ENCODE assay signal across 27 cellular contexts in genomic region chr6:129016844-129017243, GRCh38.
"Had no signal": no experiment of that assay in that cellular context is flagged by ENCODE, and none has a peak within 500 bp of the region (broad histone marks: within the 10 kb centered on the region; RNA-seq: fewer than 3 reads in every experiment).

No MANE protein-coding gene starts in this region.

- H3K27ac ChIP-seq: left lung, lower lobe of right lung, prostate gland, sigmoid colon, tibial nerve, uterus had no signal

- H3K9me3 ChIP-seq: left lung, lower lobe of right lung, prostate gland, sigmoid colon, uterus had no signal

- H3K4me1 ChIP-seq: left lung, lower lobe of right lung, prostate gland, sigmoid colon, tibial nerve, uterus had no signal

- H3K4me2 ChIP-seq: smooth muscle cell had no signal

- H3K36me3 ChIP-seq: left lung, lower lobe of right lung, prostate gland, sigmoid colon, uterus had no signal

- DNase-seq: hypothalamus; immature natural killer cell; kidney; left colon; left lung; lower lobe of right lung; mammary epithelial cell; mesenchymal stem cell; naive thymus-derived CD8-positive, alpha-beta T cell; nucleus accumbens; posterior cingulate gyrus; retina; right cardiac atrium; sigmoid colon; stimulated activated CD4-positive, alpha-beta T cell treated with anti-CD3 and anti-CD28 coated beads, Interleukin-1b, Interleukin-23, amount 100 ng/mL, for 48 hours; stimulated activated CD4-positive, alpha-beta T cell treated with anti-CD3 and anti-CD28 coated beads, Interleukin-2, amount 100 ng/mL, for 48 hours; stimulated activated CD4-positive, alpha-beta T cell treated with anti-CD3 and anti-CD28 coated beads, Interleukin-4, amount 100 ng/mL, for 4 hours; stimulated activated CD8-positive, alpha-beta memory T cell treated with anti-CD3 and anti-CD28 coated beads, Interleukin-4, amount 100 ng/mL, for 48 hours; stimulated activated naive CD4-positive, alpha-beta T cell treated with Interleukin-2 at 50 U/mL for 16 hours; stimulated activated naive CD8-positive, alpha-beta T cell treated with anti-CD3 and anti-CD28 coated beads, Interleukin-15, amount 100 ng/mL, for 72 hours; substantia nigra; uterus had no signal

- FAIRE-seq: islet of Langerhans had no signal

- H3K4me3 ChIP-seq: left lung, lower lobe of right lung, prostate gland, sigmoid colon, smooth muscle cell, tibial nerve, uterus had no signal

- ATAC-seq: left colon; left lung; lower lobe of right lung; naive thymus-derived CD8-positive, alpha-beta T cell; right cardiac atrium; stimulated activated memory B cell treated with anti-CD40 and anti-IgM and Interleukin-4, amounts not matched to agents 10 μg/mL and 1 μg/mL and 100 μg/mL, for 72 hours; stimulated activated naive CD8-positive, alpha-beta T cell treated with anti-CD3 and anti-CD28 coated beads, Interleukin-15, amount 100 ng/mL, for 72 hours had no signal

- H3K27me3 ChIP-seq: left lung, sigmoid colon, tibial nerve, uterus had no signal
